ENCODE assay signal across 20 cellular contexts in the genomic region with DNA sequence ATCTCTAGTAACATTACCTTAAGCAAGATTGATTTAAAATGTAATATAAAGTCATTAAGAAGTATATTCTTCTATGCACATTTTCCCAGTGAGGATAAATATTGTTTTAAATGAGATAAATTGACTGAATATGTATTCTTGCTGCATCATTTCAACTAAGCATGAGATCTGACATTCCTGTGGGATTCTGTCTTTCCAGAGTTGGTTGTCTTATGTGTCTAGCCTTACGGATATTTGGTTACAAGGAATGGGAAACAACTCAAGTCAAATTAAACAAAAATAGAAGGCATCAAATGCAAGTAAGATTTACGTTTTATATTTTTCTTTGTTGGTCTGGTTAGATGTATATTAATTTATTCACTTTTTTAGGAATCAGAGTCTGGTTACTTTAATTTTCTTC.
"Had no signal": no experiment of that assay in that cellular context is flagged by ENCODE, and none has a peak within 500 bp of the region (broad histone marks: within the 10 kb centered on the region; RNA-seq: fewer than 3 reads in every experiment).

No MANE protein-coding gene starts in this region.

- DNase-seq: activated CD4-positive, alpha-beta memory T cell treated with anti-CD3 and anti-CD28 coated beads, Interleukin-2, amount 10 ng/mL, durations not matched to agents 7 days and 5 days; activated CD4-positive, alpha-beta T cell treated with anti-CD3 and anti-CD28 coated beads, Interleukin-2, amount 10 ng/mL, durations not matched to agents 24 days and 14 days; activated CD8-positive, alpha-beta memory T cell treated with anti-CD3 and anti-CD28 coated beads, Interleukin-2, amount 10 ng/mL, durations not matched to agents 7 days and 5 days; activated gamma-delta T cell treated with Interleukin-2 at 50 U/mL for 16 hours; aorta; brain microvascular endothelial cell; caudate nucleus; dermis blood vessel endothelial cell; effector CD8-positive, alpha-beta T cell; erythroblast; heart right ventricle; lower lobe of right lung; natural killer cell; spleen; stimulated activated CD4-positive, alpha-beta T cell treated with anti-CD3 and anti-CD28 coated beads, Interleukin-4, amount 100 ng/mL, for 1 hour; stimulated activated naive CD4-positive, alpha-beta T cell treated with Interleukin-2 at 50 U/mL for 16 hours; T-helper 2 cell; upper lobe of right lung had no signal

- ATAC-seq: activated CD4-positive, CD25-positive, alpha-beta regulatory T cell treated with anti-CD3 and anti-CD28 coated beads, Interleukin-2, amount 50 U/mL, for 24 hours; activated CD8-positive, alpha-beta memory T cell treated with anti-CD3 and anti-CD28 coated beads, Interleukin-2, amount 10 ng/mL, durations not matched to agents 7 days and 5 days; heart right ventricle; lower lobe of right lung; natural killer cell; upper lobe of right lung had no signal

- H3K4me3 ChIP-seq: heart right ventricle, lower lobe of right lung, spleen, upper lobe of right lung had no signal

- H3K27me3 ChIP-seq: brain microvascular endothelial cell, heart right ventricle, spleen, upper lobe of right lung had no signal

- H3K27ac ChIP-seq: brain microvascular endothelial cell, heart right ventricle, lower lobe of right lung, spleen, upper lobe of right lung, VCaP had no signal

- H3K9me3 ChIP-seq: lower lobe of right lung, spleen, upper lobe of right lung had no signal

- H3K36me3 ChIP-seq: brain microvascular endothelial cell, heart right ventricle, lower lobe of right lung, spleen, upper lobe of right lung had no signal

- H3K4me1 ChIP-seq: heart right ventricle, lower lobe of right lung, spleen, upper lobe of right lung had no signal
